In the genomic region with DNA sequence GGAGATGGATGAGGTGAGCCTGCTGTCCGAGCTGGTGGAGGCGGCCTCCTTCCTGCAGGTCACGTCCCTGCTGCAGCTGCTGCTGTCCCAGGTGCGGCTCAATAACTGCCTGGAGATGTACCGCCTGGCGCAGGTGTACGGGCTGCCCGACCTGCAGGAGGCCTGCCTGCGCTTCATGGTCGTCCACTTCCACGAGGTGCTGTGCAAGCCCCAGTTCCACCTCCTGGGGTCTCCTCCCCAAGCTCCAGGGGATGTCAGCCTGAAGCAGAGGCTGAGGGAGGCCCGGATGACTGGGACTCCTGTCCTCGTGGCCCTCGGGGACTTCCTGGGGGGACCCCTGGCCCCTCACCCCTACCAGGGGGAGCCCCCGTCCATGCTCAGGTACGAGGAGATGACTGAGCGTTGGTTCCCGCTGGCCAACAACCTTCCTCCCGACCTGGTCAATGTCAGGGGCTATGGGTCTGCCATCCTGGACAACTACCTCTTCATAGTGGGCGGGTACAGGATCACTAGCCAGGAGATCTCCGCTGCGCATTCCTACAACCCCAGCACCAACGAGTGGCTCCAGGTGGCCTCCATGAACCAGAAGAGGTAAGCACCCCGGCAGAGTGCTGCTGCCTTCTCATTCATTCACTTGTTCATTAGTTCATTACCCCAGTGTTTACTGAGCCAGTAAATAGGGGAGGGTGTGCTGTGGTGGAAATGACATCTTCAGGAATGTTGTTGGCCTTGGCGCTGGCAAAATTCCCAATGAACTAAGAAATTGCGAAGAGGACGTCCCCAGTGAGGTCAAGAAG, we compare ENCODE assay signal across 8 cellular contexts. TPM values are rescaled to one million over a fixed set of nuclear protein-coding genes. Genes with fewer than 3 reads are reported as not detected.
DNase-seq lines count a peak whose midpoint lies in the region; ATAC-seq and TF ChIP-seq lines count a peak whose summit lies in the region.

No MANE protein-coding gene starts in this region.

- H3K36me3 Mint-ChIP-seq in activated CD8-positive, alpha-beta T cell treated with anti-CD3 and anti-CD28 coated beads for 36 hours (ENCODE audit: low read depth) = peaks cover 29% of the 10 kb centered on the region

- H3K27me3 ChIP-seq in neutrophil = no peaks in the 10 kb centered on the region

- H3K4me1 Mint-ChIP-seq in activated CD8-positive, alpha-beta T cell treated with anti-CD3 and anti-CD28 coated beads for 36 hours (ENCODE audit: low read depth) = peaks cover 37% of the 10 kb centered on the region

- no peaks in the 10 kb centered on the region for H3K9me3 ChIP-seq in neutrophil

- peak overlapping the region; percentile 80 for H3K4me3 ChIP-seq in fibroblast of mammary gland (ENCODE audit: control insufficient read depth, low read depth, low read length)
- peak overlapping the region; percentile 61 to 65 for H3K4me3 ChIP-seq in neutrophil (ENCODE audit: low read depth in 1 of 2, low read length in 1 of 2)

- H3K27ac ChIP-seq in neutrophil = peak overlapping the region; percentile 75

- H3K27me3 Mint-ChIP-seq in activated CD8-positive, alpha-beta T cell treated with anti-CD3 and anti-CD28 coated beads for 36 hours = no peaks in the 10 kb centered on the region

- H3K27ac Mint-ChIP-seq in activated CD8-positive, alpha-beta T cell treated with anti-CD3 and anti-CD28 coated beads for 36 hours = peak overlapping the region; percentile 84

- CTCF ChIA-PET in activated CD8-positive, alpha-beta T cell treated with anti-CD3 and anti-CD28 coated beads for 36 hours (lab: Charles Lee) = interaction anchor here (1.0 to 2.3 kb wide), 6 partner anchors 11 to 41 kb away, joined by 3 to 11 read pairs (median 5); no protein-coding TSS in a partner anchor

- no peaks in the 10 kb centered on the region for H3K9me3 Mint-ChIP-seq in activated CD8-positive, alpha-beta T cell treated with anti-CD3 and anti-CD28 coated beads for 36 hours

- ATAC-seq in HG02678 (IDR thresholded peaks at IDR 0.05; ENCODE audit: unreplicated experiment) = peak; percentile 27
- ATAC-seq in activated CD8-positive, alpha-beta T cell treated with anti-CD3 and anti-CD28 coated beads for 36 hours = peak; percentile 54

- no peaks in the 10 kb centered on the region for H3K36me3 ChIP-seq in neutrophil

- POLR2A ChIA-PET in activated CD8-positive, alpha-beta T cell treated with anti-CD3 and anti-CD28 coated beads for 36 hours (lab: Charles Lee) = interaction anchor here (0.6 to 2.9 kb wide), 12 partner anchors 9 to 70 kb away, joined by 3 to 19 read pairs (median 3); no protein-coding TSS in a partner anchor

- H3K4me3 Mint-ChIP-seq in activated CD8-positive, alpha-beta T cell treated with anti-CD3 and anti-CD28 coated beads for 36 hours = peak overlapping the region; percentile 83

- TF ChIP-seq CTCF in activated CD8-positive, alpha-beta T cell treated with anti-CD3 and anti-CD28 coated beads for 36 hours (IDR thresholded peaks at IDR 0.05) = no peak
- TF ChIP-seq CTCF in fibroblast of mammary gland (conservative IDR thresholded peaks at IDR 0.05; ENCODE audit: control insufficient read depth, insufficient read depth, low read depth, low read length) (no peak), neutrophil (IDR thresholded peaks at IDR 0.05) (no peak)

- DNase-seq in activated CD4-positive, alpha-beta T cell treated with anti-CD3 and anti-CD28 coated beads for 1 hour = peak; percentile 16
- no peak for DNase-seq in activated CD4-positive, alpha-beta T cell treated with anti-CD3 and anti-CD28 coated beads, Interleukin-2, amount 50 U/mL, for 48 hours
- DNase-seq in NCI-H146 treated with DMSO at 0.1 percent for 48 hours (lab: John Stamatoyannopoulos, UW; ENCODE audit: unreplicated experiment) = peak; percentile 55
- peak; percentile 44 for DNase-seq in activated CD8-positive, alpha-beta T cell treated with anti-CD3 and anti-CD28 coated beads for 36 hours
- DNase-seq in fibroblast of mammary gland (ENCODE audit: low read depth) = peak; percentile 72
- DNase-seq in NCI-H446 treated with DMSO at 0.1 percent for 48 hours (lab: John Stamatoyannopoulos, UW) = no peak

- H3K4me1 ChIP-seq in neutrophil (ENCODE audit: control insufficient read depth in 1 of 2, insufficient read depth in 1 of 2, low read depth in 1 of 2, low read length in 1 of 2) = peaks cover 19 to 23% of the 10 kb centered on the region in 2 experiments

- intact Hi-C loops in activated CD8-positive, alpha-beta T cell treated with anti-CD3 and anti-CD28 coated beads for 36 hours (cut with micrococcal nuclease) = no loop called here

RNA-seq across cellular contexts. Expression of a gene that starts 0.8 kb away (rescaled TPM):
- not detected for total RNA-seq in activated CD8-positive, alpha-beta T cell treated with anti-CD3 and anti-CD28 coated beads for 36 hours

RNA-seq across cellular contexts. Expression of a gene that starts 0.8 kb away (rescaled TPM):
- total RNA-seq in activated CD8-positive, alpha-beta T cell treated with anti-CD3 and anti-CD28 coated beads for 36 hours = 10 to 100 TPM; 10.2 to 11.3 TPM

Comparison
In these comparisons a context has a peak if more than half of its experiments do, and no peak if none do; other contexts are left out.
1. DNase-seq: peak in activated CD4-positive, alpha-beta T cell treated with anti-CD3 and anti-CD28 coated beads for 1 hour (single experiment), NCI-H146 treated with DMSO at 0.1 percent for 48 hours (single experiment), activated CD8-positive, alpha-beta T cell treated with anti-CD3 and anti-CD28 coated beads for 36 hours (single experiment) and fibroblast of mammary gland (single experiment); none in activated CD4-positive, alpha-beta T cell treated with anti-CD3 and anti-CD28 coated beads, Interleukin-2, amount 50 U/mL, for 48 hours (0 of 2) and NCI-H446 treated with DMSO at 0.1 percent for 48 hours (single experiment).